Comparison of ENCODE assay signal across 8 cellular contexts in the genomic region with DNA sequence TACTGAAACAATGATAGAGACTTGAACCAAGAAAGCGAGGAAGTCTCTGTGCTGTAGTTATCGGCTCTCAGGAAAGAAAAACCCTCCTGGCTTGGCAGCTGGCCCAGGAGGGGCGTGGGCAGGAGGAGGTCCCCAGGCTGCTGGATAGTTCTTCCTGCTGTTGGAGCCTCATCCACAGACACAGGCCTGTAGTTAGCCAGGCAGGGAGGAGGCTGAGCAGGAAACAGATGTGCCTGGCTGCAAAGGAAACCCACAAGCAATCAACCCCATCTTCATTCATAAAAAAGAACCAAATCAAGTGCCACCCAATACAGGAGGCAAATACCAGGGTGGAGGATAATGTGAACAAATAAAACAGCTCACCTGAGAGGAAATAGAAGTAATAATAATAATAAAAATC.
DNase-seq lines count a peak whose midpoint lies in the region; ATAC-seq, FAIRE-seq and TF ChIP-seq lines count a peak whose summit lies in the region.

No MANE protein-coding gene starts in this region.

- H3K36me3 Mint-ChIP-seq in activated CD4-positive, alpha-beta memory T cell treated with anti-CD3 and anti-CD28 coated beads, Interleukin-2, amount 10 ng/mL, durations not matched to agents 7 days and 5 days (ENCODE audit: low read depth): no peaks in the 10 kb centered on the region
- H3K36me3 Mint-ChIP-seq in activated T-cell treated with anti-CD3 and anti-CD28 coated beads, Interleukin-2, amount 50 U/mL, for 4 hours (ENCODE audit: insufficient read depth): no peaks in the 10 kb centered on the region

- ATAC-seq in lung (ENCODE audit: insufficient read depth, low FRiP score): peak; percentile 32
- no peak for ATAC-seq in activated T-cell treated with anti-CD3 and anti-CD28 coated beads, Interleukin-2, amount 50 U/mL, for 4 hours

- no peaks in the 10 kb centered on the region for H3K36me3 ChIP-seq in bronchial epithelial cell (ENCODE audit: control insufficient read depth, insufficient read depth, low read length)
- H3K36me3 ChIP-seq in lung (ENCODE audit: control insufficient read depth in 2 of 2, insufficient read depth in 2 of 2, low read length in 2 of 2): no peaks in the 10 kb centered on the region

- H3K4me3 ChIP-seq in bronchial epithelial cell (ENCODE audit: low read depth, low read length) (no peak overlapping the region), lung (no peak overlapping the region)

- H3K9me3 ChIP-seq in lung (ENCODE audit: control insufficient read depth in 2 of 2, insufficient read depth in 1 of 2, low read length in 1 of 2): peaks cover 0 to 3% of the 10 kb centered on the region in 2 donors

- no peak for FAIRE-seq in bronchial epithelial cell (lab: Jason Lieb, UNC)
- FAIRE-seq in RCC 7860 (lab: Jason Lieb, UNC): no peak

- H3K9me3 Mint-ChIP-seq in activated CD4-positive, alpha-beta memory T cell treated with anti-CD3 and anti-CD28 coated beads, Interleukin-2, amount 10 ng/mL, durations not matched to agents 7 days and 5 days: no peaks in the 10 kb centered on the region
- H3K9me3 Mint-ChIP-seq in activated T-cell treated with anti-CD3 and anti-CD28 coated beads, Interleukin-2, amount 50 U/mL, for 4 hours: no peaks in the 10 kb centered on the region

- CTCF ChIA-PET in activated CD4-positive, alpha-beta memory T cell treated with anti-CD3 and anti-CD28 coated beads, Interleukin-2, amount 10 ng/mL, durations not matched to agents 7 days and 5 days (lab: Charles Lee): no interaction called here

- 3 to 13% methylated on average over 3 of the region's 3 CpGs for WGBS in lung, 2 donors

- H3K27me3 Mint-ChIP-seq in activated CD4-positive, alpha-beta memory T cell treated with anti-CD3 and anti-CD28 coated beads, Interleukin-2, amount 10 ng/mL, durations not matched to agents 7 days and 5 days: peaks cover 33% of the 10 kb centered on the region
- peaks cover 18% of the 10 kb centered on the region for H3K27me3 Mint-ChIP-seq in activated T-cell treated with anti-CD3 and anti-CD28 coated beads, Interleukin-2, amount 50 U/mL, for 4 hours (ENCODE audit: low read depth)

- no peak overlapping the region for H3K27ac Mint-ChIP-seq in activated CD4-positive, alpha-beta memory T cell treated with anti-CD3 and anti-CD28 coated beads, Interleukin-2, amount 10 ng/mL, durations not matched to agents 7 days and 5 days

- H3K27me3 ChIP-seq in bronchial epithelial cell (ENCODE audit: control insufficient read depth, insufficient read depth, low read length) (no peaks in the 10 kb centered on the region), lung (ENCODE audit: control insufficient read depth, insufficient read depth) (no peaks in the 10 kb centered on the region)

- POLR2A ChIA-PET in activated CD4-positive, alpha-beta memory T cell treated with anti-CD3 and anti-CD28 coated beads, Interleukin-2, amount 10 ng/mL, durations not matched to agents 7 days and 5 days (lab: Charles Lee): no interaction called here

- TF ChIP-seq CTCF in bronchial epithelial cell (IDR thresholded peaks at IDR 0.05; ENCODE audit: insufficient read depth, low read length, severe bottlenecking) (no peak), lung (IDR thresholded peaks at IDR 0.05; ENCODE audit: control extremely low read depth, extremely low read depth) (no peak)

- no peak overlapping the region for H3K4me3 Mint-ChIP-seq in activated CD4-positive, alpha-beta memory T cell treated with anti-CD3 and anti-CD28 coated beads, Interleukin-2, amount 10 ng/mL, durations not matched to agents 7 days and 5 days
- no peak overlapping the region for H3K4me3 Mint-ChIP-seq in activated T-cell treated with anti-CD3 and anti-CD28 coated beads, Interleukin-2, amount 50 U/mL, for 4 hours

- H3K4me1 Mint-ChIP-seq in activated CD4-positive, alpha-beta memory T cell treated with anti-CD3 and anti-CD28 coated beads, Interleukin-2, amount 10 ng/mL, durations not matched to agents 7 days and 5 days: peaks cover 4% of the 10 kb centered on the region
- peaks cover 11% of the 10 kb centered on the region for H3K4me1 Mint-ChIP-seq in activated T-cell treated with anti-CD3 and anti-CD28 coated beads, Interleukin-2, amount 50 U/mL, for 4 hours (ENCODE audit: low read depth)

- DNase-seq in HCEC 1CT (peak; percentile 53), NCI-H524 treated with DMSO at 0.1 percent for 48 hours (lab: John Stamatoyannopoulos, UW) (peak; percentile 33), bronchial epithelial cell (ENCODE audit: low read depth) (peak; percentile 50), lung (ENCODE audit: low spot score) (peak; percentile 59), RCC 7860 (ENCODE audit: low spot score) (no peak), NCI-H1930 (lab: John Stamatoyannopoulos, UW) (no peak)
- no peak for DNase-seq in activated CD4-positive, alpha-beta memory T cell treated with anti-CD3 and anti-CD28 coated beads, Interleukin-2, amount 10 ng/mL, durations not matched to agents 7 days and 5 days
- no peak for DNase-seq in activated T-cell treated with anti-CD3 and anti-CD28 coated beads, Interleukin-2, amount 50 U/mL, for 4 hours

- no peak overlapping the region for H3K27ac ChIP-seq in lung (ENCODE audit: low read depth in 1 of 2, low read length in 1 of 2)

- no peaks in the 10 kb centered on the region for H3K4me1 ChIP-seq in lung (ENCODE audit: control insufficient read depth in 2 of 2, insufficient read depth in 2 of 2, low read length in 2 of 2)

Comparison
In these comparisons a context has a peak if more than half of its experiments do, and no peak if none do; other contexts are left out.
1. DNase-seq: peak in HCEC 1CT (single experiment), NCI-H524 treated with DMSO at 0.1 percent for 48 hours (single experiment), bronchial epithelial cell (single experiment) and lung (single experiment); none in RCC 7860 (single experiment), activated CD4-positive, alpha-beta memory T cell treated with anti-CD3 and anti-CD28 coated beads, Interleukin-2, amount 10 ng/mL, durations not matched to agents 7 days and 5 days (single experiment), NCI-H1930 (0 of 2) and activated T-cell treated with anti-CD3 and anti-CD28 coated beads, Interleukin-2, amount 50 U/mL, for 4 hours (single experiment).